Comparison of ENCODE assay signal across 7 cellular contexts in genomic region chr5:146533260-146533857, GRCh38. TPM values are rescaled to one million over a fixed set of nuclear protein-coding genes. Genes with fewer than 3 reads are reported as not detected.
DNase-seq lines count a peak whose midpoint lies in the region; ATAC-seq, FAIRE-seq and TF ChIP-seq lines count a peak whose summit lies in the region.

No MANE protein-coding gene starts in this region.

- H3K27ac Mint-ChIP-seq in activated naive CD8-positive, alpha-beta T cell treated with anti-CD3 and anti-CD28 coated beads for 36 hours = no peak overlapping the region

- no peak overlapping the region for H3K4me3 Mint-ChIP-seq in activated naive CD8-positive, alpha-beta T cell treated with anti-CD3 and anti-CD28 coated beads for 36 hours

- no peaks in the 10 kb centered on the region for H3K27me3 ChIP-seq in left ventricle myocardium inferior (ENCODE audit: low read depth)

- no peaks in the 10 kb centered on the region for H3K27me3 Mint-ChIP-seq in activated naive CD8-positive, alpha-beta T cell treated with anti-CD3 and anti-CD28 coated beads for 36 hours

- no peak overlapping the region for H3K27ac ChIP-seq in left ventricle myocardium inferior (replicated peaks)

- ATAC-seq in HG02610 (IDR thresholded peaks at IDR 0.05; ENCODE audit: unreplicated experiment) (peak; percentile 89), sciatic nerve (peak; percentile 70)

- TF ChIP-seq POLR2A in GM12891 (IDR thresholded peaks at IDR 0.05; ENCODE audit: low read depth, low read length) (no peak), NB4 (IDR thresholded peaks at IDR 0.05; ENCODE audit: extremely low read depth, insufficient read length) (no peak)

- no peaks in the 10 kb centered on the region for H3K9me3 Mint-ChIP-seq in activated naive CD8-positive, alpha-beta T cell treated with anti-CD3 and anti-CD28 coated beads for 36 hours

- peak; percentile 81 for FAIRE-seq in GM12891 (lab: Jason Lieb, UNC)

- TF ChIP-seq CTCF in NB4 (IDR thresholded peaks at IDR 0.05; ENCODE audit: low read depth, low read length) (peak; percentile 78), left ventricle myocardium inferior (IDR thresholded peaks at IDR 0.05; ENCODE audit: borderline replicate concordance) (peak; percentile 79)

- H3K36me3 ChIP-seq in left ventricle myocardium inferior = no peaks in the 10 kb centered on the region

- peak; percentile 47 for DNase-seq in GM12891 (ENCODE audit: insufficient read length, low spot score)
- DNase-seq in NB4 (ENCODE audit: low read depth) = peak; percentile 68
- peak; percentile 74 for DNase-seq in SKM-1 (lab: John Stamatoyannopoulos, UW; ENCODE audit: unreplicated experiment)
- peak; percentile 66 for DNase-seq in activated naive CD8-positive, alpha-beta T cell treated with anti-CD3 and anti-CD28 coated beads for 36 hours
- DNase-seq in left ventricle myocardium inferior = peak; percentile 24
- peak; percentile 81 for DNase-seq in sciatic nerve (ENCODE audit: low spot score)

- H3K4me3 ChIP-seq in NB4 (ENCODE audit: low read depth, low read length) (no peak overlapping the region), left ventricle myocardium inferior (no peak overlapping the region)

- H3K4me1 ChIP-seq in left ventricle myocardium inferior = no peaks in the 10 kb centered on the region

- H3K4me1 Mint-ChIP-seq in activated naive CD8-positive, alpha-beta T cell treated with anti-CD3 and anti-CD28 coated beads for 36 hours = peaks cover 8% of the 10 kb centered on the region

- H3K36me3 Mint-ChIP-seq in activated naive CD8-positive, alpha-beta T cell treated with anti-CD3 and anti-CD28 coated beads for 36 hours = no peaks in the 10 kb centered on the region

- intact Hi-C loops in left ventricle myocardium inferior (cut with micrococcal nuclease) (no loop called here), sciatic nerve (cut with DNase I) (no loop called here)

- no peaks in the 10 kb centered on the region for H3K9me3 ChIP-seq in left ventricle myocardium inferior (replicated peaks)

TF ChIP-seq in GM12891, 5 proteins besides CTCF, POLR2A, EP300 and RAD21:
- no peak for TF ChIP-seq PAX5 (IDR thresholded peaks at IDR 0.05; ENCODE audit: insufficient read depth, low read length, severe bottlenecking)
- 0 out of 2 replicates have a peak, but pooled peaks have one; percentile 44 for TF ChIP-seq SPI1 (IDR thresholded peaks at IDR 0.05; ENCODE audit: low read depth, low read length)

RNA-seq across cellular contexts. Expression of gene GPR151, which starts 17.4 kb away (rescaled TPM):
- not detected for polyA plus RNA-seq in GM12891 (2012; ENCODE audit: low read depth, missing spikeins)
- not detected for total RNA-seq in activated naive CD8-positive, alpha-beta T cell treated with anti-CD3 and anti-CD28 coated beads for 36 hours
- total RNA-seq in left ventricle myocardium inferior (not detected), sciatic nerve (not detected)

Comparison
In these comparisons a context has a peak if more than half of its experiments do, and no peak if none do; other contexts are left out.
1. DNase-seq: peak in every context shown above with its lines; median percentile 81 in sciatic nerve; 74 in SKM-1; 68 in NB4; 66 in activated naive CD8-positive, alpha-beta T cell treated with anti-CD3 and anti-CD28 coated beads for 36 hours; 47 in GM12891; 24 in left ventricle myocardium inferior.